In the genomic region with DNA sequence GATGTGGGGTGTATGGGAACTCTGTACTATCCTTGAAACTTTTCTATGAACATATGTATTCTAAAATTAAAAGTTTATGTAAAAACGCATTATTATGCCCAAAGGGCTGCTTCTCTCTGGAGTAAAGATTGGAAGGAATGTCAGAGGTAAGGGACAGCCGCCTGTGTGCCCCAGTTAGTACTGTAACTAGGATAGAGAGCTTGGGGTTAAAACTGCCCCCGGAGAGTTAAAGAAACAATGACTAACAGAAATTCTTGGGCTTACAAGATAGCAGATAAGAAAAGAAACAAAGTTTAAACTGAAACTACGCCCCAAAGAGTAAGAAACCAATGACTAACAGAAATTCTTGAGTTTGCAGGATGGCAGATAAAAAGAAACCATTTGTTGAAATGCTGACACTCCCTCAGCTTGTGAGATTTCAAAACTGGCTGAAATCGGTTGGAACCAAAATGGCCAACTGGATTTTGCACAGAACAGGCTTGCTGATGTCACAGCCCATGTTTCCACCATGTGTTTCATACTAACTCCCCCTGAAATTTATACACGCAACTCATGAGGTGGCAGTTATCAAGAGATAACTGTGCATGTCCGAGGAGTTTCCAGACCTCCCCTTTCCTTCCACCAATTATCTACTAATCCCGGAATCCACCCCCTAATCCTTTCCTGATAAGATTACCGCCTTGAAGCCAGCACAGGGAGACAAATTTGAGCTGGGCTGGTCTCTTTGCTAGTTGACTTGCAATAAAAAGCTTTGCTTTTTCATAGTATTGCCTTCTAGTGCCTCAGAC, we compare ENCODE assay signal across 1 cellular context.
TF ChIP-seq lines count a peak whose summit lies in the region.

No MANE protein-coding gene starts in this region.

TF ChIP-seq in GM23338, 12 proteins besides CTCF, POLR2A, EP300 and RAD21 (continued from another document):
- TF ChIP-seq, protein P1, sequence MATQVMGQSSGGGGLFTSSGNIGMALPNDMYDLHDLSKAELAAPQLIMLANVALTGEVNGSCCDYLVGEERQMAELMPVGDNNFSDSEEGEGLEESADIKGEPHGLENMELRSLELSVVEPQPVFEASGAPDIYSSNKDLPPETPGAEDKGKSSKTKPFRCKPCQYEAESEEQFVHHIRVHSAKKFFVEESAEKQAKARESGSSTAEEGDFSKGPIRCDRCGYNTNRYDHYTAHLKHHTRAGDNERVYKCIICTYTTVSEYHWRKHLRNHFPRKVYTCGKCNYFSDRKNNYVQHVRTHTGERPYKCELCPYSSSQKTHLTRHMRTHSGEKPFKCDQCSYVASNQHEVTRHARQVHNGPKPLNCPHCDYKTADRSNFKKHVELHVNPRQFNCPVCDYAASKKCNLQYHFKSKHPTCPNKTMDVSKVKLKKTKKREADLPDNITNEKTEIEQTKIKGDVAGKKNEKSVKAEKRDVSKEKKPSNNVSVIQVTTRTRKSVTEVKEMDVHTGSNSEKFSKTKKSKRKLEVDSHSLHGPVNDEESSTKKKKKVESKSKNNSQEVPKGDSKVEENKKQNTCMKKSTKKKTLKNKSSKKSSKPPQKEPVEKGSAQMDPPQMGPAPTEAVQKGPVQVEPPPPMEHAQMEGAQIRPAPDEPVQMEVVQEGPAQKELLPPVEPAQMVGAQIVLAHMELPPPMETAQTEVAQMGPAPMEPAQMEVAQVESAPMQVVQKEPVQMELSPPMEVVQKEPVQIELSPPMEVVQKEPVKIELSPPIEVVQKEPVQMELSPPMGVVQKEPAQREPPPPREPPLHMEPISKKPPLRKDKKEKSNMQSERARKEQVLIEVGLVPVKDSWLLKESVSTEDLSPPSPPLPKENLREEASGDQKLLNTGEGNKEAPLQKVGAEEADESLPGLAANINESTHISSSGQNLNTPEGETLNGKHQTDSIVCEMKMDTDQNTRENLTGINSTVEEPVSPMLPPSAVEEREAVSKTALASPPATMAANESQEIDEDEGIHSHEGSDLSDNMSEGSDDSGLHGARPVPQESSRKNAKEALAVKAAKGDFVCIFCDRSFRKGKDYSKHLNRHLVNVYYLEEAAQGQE (IDR thresholded peaks at IDR 0.05; ENCODE audit: unreplicated experiment) = no peak
- TF ChIP-seq EZH2phosphoT487 (IDR thresholded peaks at IDR 0.05; ENCODE audit: unreplicated experiment) (no peak), STAT1 (IDR thresholded peaks at IDR 0.05; ENCODE audit: unreplicated experiment) (no peak), CREB1 (CRISPR knock-in tag; IDR thresholded peaks at IDR 0.05; ENCODE audit: low read depth) (no peak), POLR2AphosphoS5 (IDR thresholded peaks at IDR 0.05; ENCODE audit: low read depth) (no peak), JUNB (IDR thresholded peaks at IDR 0.05; ENCODE audit: unreplicated experiment) (no peak), ZNF114 (CRISPR knock-in tag; IDR thresholded peaks at IDR 0.05) (no peak)
- TF ChIP-seq, protein P2, sequence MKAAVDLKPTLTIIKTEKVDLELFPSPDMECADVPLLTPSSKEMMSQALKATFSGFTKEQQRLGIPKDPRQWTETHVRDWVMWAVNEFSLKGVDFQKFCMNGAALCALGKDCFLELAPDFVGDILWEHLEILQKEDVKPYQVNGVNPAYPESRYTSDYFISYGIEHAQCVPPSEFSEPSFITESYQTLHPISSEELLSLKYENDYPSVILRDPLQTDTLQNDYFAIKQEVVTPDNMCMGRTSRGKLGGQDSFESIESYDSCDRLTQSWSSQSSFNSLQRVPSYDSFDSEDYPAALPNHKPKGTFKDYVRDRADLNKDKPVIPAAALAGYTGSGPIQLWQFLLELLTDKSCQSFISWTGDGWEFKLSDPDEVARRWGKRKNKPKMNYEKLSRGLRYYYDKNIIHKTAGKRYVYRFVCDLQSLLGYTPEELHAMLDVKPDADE (IDR thresholded peaks at IDR 0.05) = no peak
